ENCODE assay signal across 9 cellular contexts in genomic region chr12:4648099-4648498, GRCh38. TPM values are rescaled to one million over a fixed set of nuclear protein-coding genes. Genes with fewer than 3 reads are reported as not detected.
DNase-seq lines count a peak whose midpoint lies in the region; ATAC-seq and TF ChIP-seq lines count a peak whose summit lies in the region.
"Had no signal": no experiment of that assay in that cellular context is flagged by ENCODE, and none has a peak within 500 bp of the region (broad histone marks: within the 10 kb centered on the region; RNA-seq: fewer than 3 reads in every experiment).

No MANE protein-coding gene starts in this region.

- peak overlapping the region; percentile 89 to 93 for H3K27ac ChIP-seq in breast epithelium
- H3K27ac ChIP-seq in vagina, result peak overlapping the region; percentile 79

- peaks cover 28 to 47% (median 47%) of the 10 kb centered on the region in 3 donors for H3K4me1 Mint-ChIP-seq in IgD-negative memory B cell
- H3K4me1 Mint-ChIP-seq in memory B cell, result peaks cover 31% of the 10 kb centered on the region

- no peaks in the 10 kb centered on the region for H3K9me3 ChIP-seq in breast epithelium
- H3K9me3 ChIP-seq in vagina, result no peaks in the 10 kb centered on the region

- H3K27ac Mint-ChIP-seq in IgD-negative memory B cell (peak overlapping the region; percentile 84 to 98 (median 98)), memory B cell (peak overlapping the region; percentile 92)

- no peaks in the 10 kb centered on the region for H3K9me3 Mint-ChIP-seq in IgD-negative memory B cell
- no peaks in the 10 kb centered on the region for H3K9me3 Mint-ChIP-seq in memory B cell
- H3K9me3 Mint-ChIP-seq: activated naive CD4-positive, alpha-beta T cell treated with anti-CD3 and anti-CD28 coated beads, Interleukin-2, amount 50 U/mL, for 72 hours had no signal

- TF ChIP-seq CTCF in breast epithelium (IDR thresholded peaks at IDR 0.05) (no peak), vagina (IDR thresholded peaks at IDR 0.05) (no peak)

- H3K27me3 ChIP-seq in breast epithelium, result no peaks in the 10 kb centered on the region
- no peaks in the 10 kb centered on the region for H3K27me3 ChIP-seq in vagina

- peak overlapping the region; percentile 72 to 93 (median 76) for H3K4me3 ChIP-seq in breast epithelium
- H3K4me3 ChIP-seq in vagina, result peak overlapping the region; percentile 68 to 70

- no peak for TF ChIP-seq POLR2A in breast epithelium (IDR thresholded peaks at IDR 0.05)
- TF ChIP-seq POLR2A in vagina (IDR thresholded peaks at IDR 0.05), result no peak

- H3K27me3 Mint-ChIP-seq in IgD-negative memory B cell, result no peaks in the 10 kb centered on the region
- H3K27me3 Mint-ChIP-seq in memory B cell, result no peaks in the 10 kb centered on the region

- intact Hi-C loops in breast epithelium (cut with DNase I; ENCODE audit: low total_unique reads), result no loop called here
- intact Hi-C loops in vagina (cut with DNase I), result no loop called here

- H3K36me3 Mint-ChIP-seq in IgD-negative memory B cell (no peaks in the 10 kb centered on the region), memory B cell (peaks cover 4% of the 10 kb centered on the region)

- peak; percentile 64 for ATAC-seq in memory B cell (ENCODE audit: low read depth)

- H3K4me1 ChIP-seq in breast epithelium, result peaks cover 0 to 15% of the 10 kb centered on the region in 2 donors
- peaks cover 28% of the 10 kb centered on the region for H3K4me1 ChIP-seq in vagina

- no peaks in the 10 kb centered on the region for H3K36me3 ChIP-seq in breast epithelium
- no peaks in the 10 kb centered on the region for H3K36me3 ChIP-seq in vagina

- peak overlapping the region; percentile 93 to 99 (median 96) for H3K4me3 Mint-ChIP-seq in IgD-negative memory B cell
- H3K4me3 Mint-ChIP-seq in memory B cell, result peak overlapping the region; percentile 98

- DNase-seq in NCI-H2171 treated with DMSO at 0.1 percent for 48 hours (lab: John Stamatoyannopoulos, UW) (peak; percentile 41), NCI-H2171 (lab: John Stamatoyannopoulos, UW) (no peak), breast epithelium (ENCODE audit: low spot score in 2 of 2) (no peak), memory B cell (ENCODE audit: low spot score in 2 of 2) (peak in 1 of 2 donors; percentile 4), vagina (ENCODE audit: extremely low spot score in 2 of 2) (no peak), NCI-H2196 (lab: John Stamatoyannopoulos, UW; ENCODE audit: unreplicated experiment) (no peak)
- DNase-seq in stimulated activated CD4-positive, alpha-beta T cell treated with anti-CD3 and anti-CD28 coated beads, Interleukin-4, amount 100 ng/mL, for 1 hour, result no peak

RNA-seq across cellular contexts. Expression of gene AKAP3, which starts 0.8 kb away (rescaled TPM):
- 2.7 TPM for polyA plus RNA-seq in IgD-negative memory B cell
- 1 to 10 TPM in 2 of 3 donors, under 1 TPM in 1; 0.33 to 2.2 (median 2.2) TPM for total RNA-seq in breast epithelium
- not detected for total RNA-seq in vagina

RNA-seq across cellular contexts. Expression of gene NDUFA9, which starts 0.8 kb away (rescaled TPM):
- 120 TPM for polyA plus RNA-seq in IgD-negative memory B cell
- total RNA-seq in breast epithelium, result 10 to 100 TPM; 18.7 to 29.9 (median 26.5) TPM
- total RNA-seq in vagina, result 49.6 TPM
